In the genomic region with DNA sequence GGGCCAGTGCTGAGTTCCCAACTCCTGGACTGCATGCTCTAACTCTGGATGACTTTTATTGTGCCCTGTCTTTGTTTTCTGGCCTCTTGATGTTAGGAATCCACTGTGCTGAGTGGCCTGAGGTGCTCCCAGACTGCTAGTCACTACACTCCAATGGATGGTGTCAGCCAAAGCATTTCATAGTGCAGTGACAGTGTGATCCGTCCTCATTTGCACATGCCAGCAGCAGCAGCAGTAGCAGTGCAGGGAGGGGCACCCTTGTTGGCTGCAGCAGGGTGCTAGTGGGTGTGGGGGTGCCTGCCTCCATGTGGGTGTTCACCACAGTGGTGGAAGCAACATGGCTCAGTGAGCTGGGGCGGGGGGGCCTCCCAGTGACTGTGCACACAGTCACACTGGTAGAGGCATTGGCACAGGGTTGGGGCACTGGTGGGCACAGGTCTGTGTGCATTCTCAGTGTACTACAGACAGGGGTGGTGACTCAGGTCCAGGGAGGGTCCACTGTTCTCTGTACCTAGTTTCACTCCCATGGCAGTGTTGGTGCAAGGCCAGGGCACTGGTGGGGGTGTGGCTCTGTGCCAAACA, we compare ENCODE assay signal across 20 cellular contexts.
"Had no signal": no experiment of that assay in that cellular context is flagged by ENCODE, and none has a peak within 500 bp of the region (broad histone marks: within the 10 kb centered on the region; RNA-seq: fewer than 3 reads in every experiment).

No MANE protein-coding gene starts in this region.

- H3K4me3 Mint-ChIP-seq: activated CD4-positive, alpha-beta T cell treated with anti-CD3 and anti-CD28 coated beads, Interleukin-2, amount 10 ng/mL, durations not matched to agents 7 days and 5 days; activated CD8-positive, alpha-beta memory T cell treated with anti-CD3 and anti-CD28 coated beads, Interleukin-2, amount 10 ng/mL, durations not matched to agents 7 days and 5 days; activated CD8-positive, alpha-beta T cell treated with anti-CD3 and anti-CD28 coated beads for 36 hours; activated naive CD4-positive, alpha-beta T cell treated with anti-CD3 and anti-CD28 coated beads, Interleukin-2, amount 10 ng/mL, durations not matched to agents 7 days and 5 days; neural progenitor cell; stimulated activated naive B cell treated with anti-CD40 and anti-IgM and Interleukin-4, amounts not matched to agents 10 μg/mL and 1 μg/mL and 100 μg/mL, for 72 hours had no signal

- H3K36me3 ChIP-seq: neural progenitor cell, upper lobe of left lung had no signal

- H3K4me2 ChIP-seq: neural progenitor cell had no signal

- H3K27me3 ChIP-seq: foreskin keratinocyte, neural progenitor cell, upper lobe of left lung had no signal

- H3K27me3 Mint-ChIP-seq: activated CD4-positive, alpha-beta T cell treated with anti-CD3 and anti-CD28 coated beads, Interleukin-2, amount 10 ng/mL, durations not matched to agents 7 days and 5 days; activated CD8-positive, alpha-beta T cell treated with anti-CD3 and anti-CD28 coated beads for 36 hours; activated naive CD4-positive, alpha-beta T cell treated with anti-CD3 and anti-CD28 coated beads, Interleukin-2, amount 10 ng/mL, durations not matched to agents 7 days and 5 days; stimulated activated naive B cell treated with anti-CD40 and anti-IgM and Interleukin-4, amounts not matched to agents 10 μg/mL and 1 μg/mL and 100 μg/mL, for 72 hours had no signal

- H3K4me1 Mint-ChIP-seq: activated CD4-positive, alpha-beta T cell treated with anti-CD3 and anti-CD28 coated beads, Interleukin-2, amount 10 ng/mL, durations not matched to agents 7 days and 5 days; activated CD8-positive, alpha-beta memory T cell treated with anti-CD3 and anti-CD28 coated beads, Interleukin-2, amount 10 ng/mL, durations not matched to agents 7 days and 5 days; activated naive CD4-positive, alpha-beta T cell treated with anti-CD3 and anti-CD28 coated beads, Interleukin-2, amount 10 ng/mL, durations not matched to agents 7 days and 5 days; neural progenitor cell; stimulated activated naive B cell treated with anti-CD40 and anti-IgM and Interleukin-4, amounts not matched to agents 10 μg/mL and 1 μg/mL and 100 μg/mL, for 72 hours had no signal

- ATAC-seq: activated CD4-positive, CD25-positive, alpha-beta regulatory T cell treated with anti-CD3 and anti-CD28 coated beads, Interleukin-2, amount 50 U/mL, for 24 hours; activated CD8-positive, alpha-beta memory T cell treated with anti-CD3 and anti-CD28 coated beads, Interleukin-2, amount 10 ng/mL, durations not matched to agents 7 days and 5 days; activated CD8-positive, alpha-beta T cell treated with anti-CD3 and anti-CD28 coated beads for 36 hours; foreskin keratinocyte; stimulated activated naive B cell treated with anti-CD40 and anti-IgM and Interleukin-4, amounts not matched to agents 10 μg/mL and 1 μg/mL and 100 μg/mL, for 72 hours had no signal

- H3K27ac Mint-ChIP-seq: activated CD4-positive, alpha-beta T cell treated with anti-CD3 and anti-CD28 coated beads, Interleukin-2, amount 10 ng/mL, durations not matched to agents 7 days and 5 days; activated CD8-positive, alpha-beta memory T cell treated with anti-CD3 and anti-CD28 coated beads, Interleukin-2, amount 10 ng/mL, durations not matched to agents 7 days and 5 days; activated CD8-positive, alpha-beta T cell treated with anti-CD3 and anti-CD28 coated beads for 36 hours; activated naive CD4-positive, alpha-beta T cell treated with anti-CD3 and anti-CD28 coated beads, Interleukin-2, amount 10 ng/mL, durations not matched to agents 7 days and 5 days; neural progenitor cell; stimulated activated naive B cell treated with anti-CD40 and anti-IgM and Interleukin-4, amounts not matched to agents 10 μg/mL and 1 μg/mL and 100 μg/mL, for 72 hours had no signal

- H3K4me3 ChIP-seq: neural progenitor cell, upper lobe of left lung had no signal

- H3K4me1 ChIP-seq: foreskin keratinocyte, neural progenitor cell had no signal

- H3K27ac ChIP-seq: foreskin keratinocyte, neural progenitor cell, upper lobe of left lung, VCaP had no signal

- H3K9ac ChIP-seq: neural progenitor cell had no signal

- H3K36me3 Mint-ChIP-seq: activated CD8-positive, alpha-beta memory T cell treated with anti-CD3 and anti-CD28 coated beads, Interleukin-2, amount 10 ng/mL, durations not matched to agents 7 days and 5 days; activated naive CD4-positive, alpha-beta T cell treated with anti-CD3 and anti-CD28 coated beads, Interleukin-2, amount 10 ng/mL, durations not matched to agents 7 days and 5 days had no signal

- DNase-seq: activated CD4-positive, alpha-beta T cell treated with anti-CD3 and anti-CD28 coated beads, Interleukin-2, amount 10 ng/mL, durations not matched to agents 7 days and 5 days; activated CD8-positive, alpha-beta memory T cell treated with anti-CD3 and anti-CD28 coated beads, Interleukin-2, amount 10 ng/mL, durations not matched to agents 7 days and 5 days; activated CD8-positive, alpha-beta T cell treated with anti-CD3 and anti-CD28 coated beads for 36 hours; activated effector memory CD4-positive, alpha-beta T cell treated with anti-CD3 and anti-CD28 coated beads, Interleukin-2, amount 50 U/mL, for 16 hours; activated naive CD4-positive, alpha-beta T cell treated with anti-CD3 and anti-CD28 coated beads, Interleukin-2, amount 10 ng/mL, durations not matched to agents 7 days and 5 days; activated T-cell treated with anti-CD3 and anti-CD28 coated beads for 4 hours; amygdala; dermis blood vessel endothelial cell; effector CD8-positive, alpha-beta T cell; erythroblast; foreskin keratinocyte; hypothalamus; mesenchymal stem cell; stimulated activated CD4-positive, alpha-beta T cell treated with anti-CD3 and anti-CD28 coated beads, Interleukin-2, amount 100 ng/mL, for 48 hours; stimulated activated CD8-positive, alpha-beta memory T cell treated with anti-CD3 and anti-CD28 coated beads, Interleukin-4, amount 100 ng/mL, for 48 hours; stimulated activated naive B cell treated with anti-CD40 and anti-IgM and Interleukin-4, amounts not matched to agents 10 μg/mL and 1 μg/mL and 100 μg/mL, for 72 hours had no signal

- H2AFZ ChIP-seq: neural progenitor cell had no signal
